Comparison of ENCODE assay signal across 1 cellular context in the genomic region with DNA sequence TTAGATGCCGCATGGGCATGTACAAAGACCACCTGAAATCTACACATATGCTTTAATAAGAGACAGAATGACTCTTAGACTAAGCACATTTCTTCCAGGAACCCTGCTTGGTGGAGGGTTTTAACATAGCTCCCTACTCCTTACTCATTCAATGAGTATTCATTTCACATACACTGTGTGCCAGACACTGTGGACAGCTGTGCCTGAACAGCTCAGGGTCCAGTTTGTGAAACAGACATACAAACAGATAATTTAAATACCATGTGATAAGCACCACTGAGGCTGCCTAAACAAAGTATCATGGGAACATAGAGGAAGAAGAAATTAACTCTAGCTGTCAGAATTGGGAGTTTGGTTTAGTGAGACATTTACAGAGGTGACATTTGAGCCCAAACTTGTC.
TF ChIP-seq lines count a peak whose summit lies in the region.

No MANE protein-coding gene starts in this region.

TF ChIP-seq in HepG2, 621 proteins besides CTCF, POLR2A, EP300 and RAD21 (continued from another document):
- TF ChIP-seq, protein P1, sequence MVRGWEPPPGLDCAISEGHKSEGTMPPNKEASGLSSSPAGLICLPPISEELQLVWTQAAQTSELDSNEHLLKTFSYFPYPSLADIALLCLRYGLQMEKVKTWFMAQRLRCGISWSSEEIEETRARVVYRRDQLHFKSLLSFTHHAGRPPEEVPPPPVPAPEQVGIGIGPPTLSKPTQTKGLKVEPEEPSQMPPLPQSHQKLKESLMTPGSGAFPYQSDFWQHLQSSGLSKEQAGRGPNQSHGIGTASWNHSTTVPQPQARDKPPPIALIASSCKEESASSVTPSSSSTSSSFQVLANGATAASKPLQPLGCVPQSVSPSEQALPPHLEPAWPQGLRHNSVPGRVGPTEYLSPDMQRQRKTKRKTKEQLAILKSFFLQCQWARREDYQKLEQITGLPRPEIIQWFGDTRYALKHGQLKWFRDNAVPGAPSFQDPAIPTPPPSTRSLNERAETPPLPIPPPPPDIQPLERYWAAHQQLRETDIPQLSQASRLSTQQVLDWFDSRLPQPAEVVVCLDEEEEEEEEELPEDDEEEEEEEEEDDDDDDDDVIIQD (CRISPR knock-in tag; IDR thresholded peaks at IDR 0.05; ENCODE audit: low read depth) = no peak
- no peak for TF ChIP-seq ZNF143 (CRISPR knock-in tag; IDR thresholded peaks at IDR 0.05)
- TF ChIP-seq, protein P2, sequence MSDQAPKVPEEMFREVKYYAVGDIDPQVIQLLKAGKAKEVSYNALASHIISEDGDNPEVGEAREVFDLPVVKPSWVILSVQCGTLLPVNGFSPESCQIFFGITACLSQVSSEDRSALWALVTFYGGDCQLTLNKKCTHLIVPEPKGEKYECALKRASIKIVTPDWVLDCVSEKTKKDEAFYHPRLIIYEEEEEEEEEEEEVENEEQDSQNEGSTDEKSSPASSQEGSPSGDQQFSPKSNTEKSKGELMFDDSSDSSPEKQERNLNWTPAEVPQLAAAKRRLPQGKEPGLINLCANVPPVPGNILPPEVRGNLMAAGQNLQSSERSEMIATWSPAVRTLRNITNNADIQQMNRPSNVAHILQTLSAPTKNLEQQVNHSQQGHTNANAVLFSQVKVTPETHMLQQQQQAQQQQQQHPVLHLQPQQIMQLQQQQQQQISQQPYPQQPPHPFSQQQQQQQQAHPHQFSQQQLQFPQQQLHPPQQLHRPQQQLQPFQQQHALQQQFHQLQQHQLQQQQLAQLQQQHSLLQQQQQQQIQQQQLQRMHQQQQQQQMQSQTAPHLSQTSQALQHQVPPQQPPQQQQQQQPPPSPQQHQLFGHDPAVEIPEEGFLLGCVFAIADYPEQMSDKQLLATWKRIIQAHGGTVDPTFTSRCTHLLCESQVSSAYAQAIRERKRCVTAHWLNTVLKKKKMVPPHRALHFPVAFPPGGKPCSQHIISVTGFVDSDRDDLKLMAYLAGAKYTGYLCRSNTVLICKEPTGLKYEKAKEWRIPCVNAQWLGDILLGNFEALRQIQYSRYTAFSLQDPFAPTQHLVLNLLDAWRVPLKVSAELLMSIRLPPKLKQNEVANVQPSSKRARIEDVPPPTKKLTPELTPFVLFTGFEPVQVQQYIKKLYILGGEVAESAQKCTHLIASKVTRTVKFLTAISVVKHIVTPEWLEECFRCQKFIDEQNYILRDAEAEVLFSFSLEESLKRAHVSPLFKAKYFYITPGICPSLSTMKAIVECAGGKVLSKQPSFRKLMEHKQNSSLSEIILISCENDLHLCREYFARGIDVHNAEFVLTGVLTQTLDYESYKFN (CRISPR knock-in tag; conservative IDR thresholded peaks at IDR 0.05) = no peak
- no peak for TF ChIP-seq NFKBIZ (CRISPR knock-in tag; IDR thresholded peaks at IDR 0.05)
- TF ChIP-seq, protein P3, sequence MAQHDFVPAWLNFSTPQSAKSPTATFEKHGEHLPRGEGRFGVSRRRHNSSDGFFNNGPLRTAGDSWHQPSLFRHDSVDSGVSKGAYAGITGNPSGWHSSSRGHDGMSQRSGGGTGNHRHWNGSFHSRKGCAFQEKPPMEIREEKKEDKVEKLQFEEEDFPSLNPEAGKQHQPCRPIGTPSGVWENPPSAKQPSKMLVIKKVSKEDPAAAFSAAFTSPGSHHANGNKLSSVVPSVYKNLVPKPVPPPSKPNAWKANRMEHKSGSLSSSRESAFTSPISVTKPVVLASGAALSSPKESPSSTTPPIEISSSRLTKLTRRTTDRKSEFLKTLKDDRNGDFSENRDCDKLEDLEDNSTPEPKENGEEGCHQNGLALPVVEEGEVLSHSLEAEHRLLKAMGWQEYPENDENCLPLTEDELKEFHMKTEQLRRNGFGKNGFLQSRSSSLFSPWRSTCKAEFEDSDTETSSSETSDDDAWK (CRISPR knock-in tag; IDR thresholded peaks at IDR 0.05) = no peak
- TF ChIP-seq, protein P4, sequence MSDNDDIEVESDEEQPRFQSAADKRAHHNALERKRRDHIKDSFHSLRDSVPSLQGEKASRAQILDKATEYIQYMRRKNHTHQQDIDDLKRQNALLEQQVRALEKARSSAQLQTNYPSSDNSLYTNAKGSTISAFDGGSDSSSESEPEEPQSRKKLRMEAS (IDR thresholded peaks at IDR 0.05) = no peak
- TF ChIP-seq ZBTB7B (CRISPR knock-in tag; IDR thresholded peaks at IDR 0.05) = no peak
- no peak for TF ChIP-seq HHEX (CRISPR knock-in tag; IDR thresholded peaks at IDR 0.05)
- no peak for TF ChIP-seq NFYC (CRISPR knock-in tag; IDR thresholded peaks at IDR 0.05)
- no peak for TF ChIP-seq ZNF713 (CRISPR knock-in tag; IDR thresholded peaks at IDR 0.05)
- TF ChIP-seq, protein P5, sequence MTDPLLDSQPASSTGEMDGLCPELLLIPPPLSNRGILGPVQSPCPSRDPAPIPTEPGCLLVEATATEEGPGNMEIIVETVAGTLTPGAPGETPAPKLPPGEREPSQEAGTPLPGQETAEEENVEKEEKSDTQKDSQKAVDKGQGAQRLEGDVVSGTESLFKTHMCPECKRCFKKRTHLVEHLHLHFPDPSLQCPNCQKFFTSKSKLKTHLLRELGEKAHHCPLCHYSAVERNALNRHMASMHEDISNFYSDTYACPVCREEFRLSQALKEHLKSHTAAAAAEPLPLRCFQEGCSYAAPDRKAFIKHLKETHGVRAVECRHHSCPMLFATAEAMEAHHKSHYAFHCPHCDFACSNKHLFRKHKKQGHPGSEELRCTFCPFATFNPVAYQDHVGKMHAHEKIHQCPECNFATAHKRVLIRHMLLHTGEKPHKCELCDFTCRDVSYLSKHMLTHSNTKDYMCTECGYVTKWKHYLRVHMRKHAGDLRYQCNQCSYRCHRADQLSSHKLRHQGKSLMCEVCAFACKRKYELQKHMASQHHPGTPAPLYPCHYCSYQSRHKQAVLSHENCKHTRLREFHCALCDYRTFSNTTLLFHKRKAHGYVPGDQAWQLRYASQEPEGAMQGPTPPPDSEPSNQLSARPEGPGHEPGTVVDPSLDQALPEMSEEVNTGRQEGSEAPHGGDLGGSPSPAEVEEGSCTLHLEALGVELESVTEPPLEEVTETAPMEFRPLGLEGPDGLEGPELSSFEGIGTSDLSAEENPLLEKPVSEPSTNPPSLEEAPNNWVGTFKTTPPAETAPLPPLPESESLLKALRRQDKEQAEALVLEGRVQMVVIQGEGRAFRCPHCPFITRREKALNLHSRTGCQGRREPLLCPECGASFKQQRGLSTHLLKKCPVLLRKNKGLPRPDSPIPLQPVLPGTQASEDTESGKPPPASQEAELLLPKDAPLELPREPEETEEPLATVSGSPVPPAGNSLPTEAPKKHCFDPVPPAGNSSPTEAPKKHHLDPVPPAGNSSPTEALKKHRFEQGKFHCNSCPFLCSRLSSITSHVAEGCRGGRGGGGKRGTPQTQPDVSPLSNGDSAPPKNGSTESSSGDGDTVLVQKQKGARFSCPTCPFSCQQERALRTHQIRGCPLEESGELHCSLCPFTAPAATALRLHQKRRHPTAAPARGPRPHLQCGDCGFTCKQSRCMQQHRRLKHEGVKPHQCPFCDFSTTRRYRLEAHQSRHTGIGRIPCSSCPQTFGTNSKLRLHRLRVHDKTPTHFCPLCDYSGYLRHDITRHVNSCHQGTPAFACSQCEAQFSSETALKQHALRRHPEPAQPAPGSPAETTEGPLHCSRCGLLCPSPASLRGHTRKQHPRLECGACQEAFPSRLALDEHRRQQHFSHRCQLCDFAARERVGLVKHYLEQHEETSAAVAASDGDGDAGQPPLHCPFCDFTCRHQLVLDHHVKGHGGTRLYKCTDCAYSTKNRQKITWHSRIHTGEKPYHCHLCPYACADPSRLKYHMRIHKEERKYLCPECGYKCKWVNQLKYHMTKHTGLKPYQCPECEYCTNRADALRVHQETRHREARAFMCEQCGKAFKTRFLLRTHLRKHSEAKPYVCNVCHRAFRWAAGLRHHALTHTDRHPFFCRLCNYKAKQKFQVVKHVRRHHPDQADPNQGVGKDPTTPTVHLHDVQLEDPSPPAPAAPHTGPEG (CRISPR knock-in tag; IDR thresholded peaks at IDR 0.05) = no peak
- TF ChIP-seq ZNF543 (CRISPR knock-in tag; IDR thresholded peaks at IDR 0.05) = no peak
- TF ChIP-seq, protein P6, sequence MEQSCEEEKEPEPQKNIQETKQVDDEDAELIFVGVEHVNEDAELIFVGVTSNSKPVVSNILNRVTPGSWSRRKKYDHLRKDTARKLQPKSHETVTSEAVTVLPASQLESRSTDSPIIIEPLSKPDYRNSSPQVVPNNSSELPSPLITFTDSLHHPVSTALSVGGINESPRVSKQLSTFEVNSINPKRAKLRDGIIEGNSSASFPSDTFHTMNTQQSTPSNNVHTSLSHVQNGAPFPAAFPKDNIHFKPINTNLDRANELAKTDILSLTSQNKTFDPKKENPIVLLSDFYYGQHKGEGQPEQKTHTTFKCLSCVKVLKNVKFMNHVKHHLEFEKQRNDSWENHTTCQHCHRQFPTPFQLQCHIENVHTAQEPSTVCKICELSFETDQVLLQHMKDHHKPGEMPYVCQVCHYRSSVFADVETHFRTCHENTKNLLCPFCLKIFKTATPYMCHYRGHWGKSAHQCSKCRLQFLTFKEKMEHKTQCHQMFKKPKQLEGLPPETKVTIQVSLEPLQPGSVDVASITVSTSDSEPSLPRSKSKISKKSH (CRISPR knock-in tag; IDR thresholded peaks at IDR 0.05; ENCODE audit: borderline replicate concordance) = no peak
- TF ChIP-seq ZNF33B (CRISPR knock-in tag; IDR thresholded peaks at IDR 0.05) = no peak
- TF ChIP-seq, protein P7, sequence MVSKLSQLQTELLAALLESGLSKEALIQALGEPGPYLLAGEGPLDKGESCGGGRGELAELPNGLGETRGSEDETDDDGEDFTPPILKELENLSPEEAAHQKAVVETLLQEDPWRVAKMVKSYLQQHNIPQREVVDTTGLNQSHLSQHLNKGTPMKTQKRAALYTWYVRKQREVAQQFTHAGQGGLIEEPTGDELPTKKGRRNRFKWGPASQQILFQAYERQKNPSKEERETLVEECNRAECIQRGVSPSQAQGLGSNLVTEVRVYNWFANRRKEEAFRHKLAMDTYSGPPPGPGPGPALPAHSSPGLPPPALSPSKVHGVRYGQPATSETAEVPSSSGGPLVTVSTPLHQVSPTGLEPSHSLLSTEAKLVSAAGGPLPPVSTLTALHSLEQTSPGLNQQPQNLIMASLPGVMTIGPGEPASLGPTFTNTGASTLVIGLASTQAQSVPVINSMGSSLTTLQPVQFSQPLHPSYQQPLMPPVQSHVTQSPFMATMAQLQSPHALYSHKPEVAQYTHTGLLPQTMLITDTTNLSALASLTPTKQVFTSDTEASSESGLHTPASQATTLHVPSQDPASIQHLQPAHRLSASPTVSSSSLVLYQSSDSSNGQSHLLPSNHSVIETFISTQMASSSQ (IDR thresholded peaks at IDR 0.05; ENCODE audit: low read depth) = no peak
- TF ChIP-seq, protein P7 (CRISPR knock-in tag; IDR thresholded peaks at IDR 0.05; ENCODE audit: borderline replicate concordance) = no peak
